In genomic region chr3:185900228-185900627, GRCh38 we compare ENCODE assay signal across 1 cellular context.
TF ChIP-seq lines count a peak whose summit lies in the region.

No MANE protein-coding gene starts in this region.

TF ChIP-seq in SK-N-SH, 30 proteins besides CTCF, POLR2A, EP300 and RAD21 (continued from another document):
- TF ChIP-seq ZBTB33 (IDR thresholded peaks at IDR 0.05; ENCODE audit: borderline replicate concordance, low read depth): no peak; the same call in 1 of the 2 replicates
- peak; percentile 95 for TF ChIP-seq TCF12 (IDR thresholded peaks at IDR 0.05)
- peak; percentile 65 for TF ChIP-seq MAX (IDR thresholded peaks at IDR 0.05; ENCODE audit: low read depth)
- no peak for TF ChIP-seq REST (IDR thresholded peaks at IDR 0.05; ENCODE audit: low read depth, low read length)
- TF ChIP-seq SIN3A (IDR thresholded peaks at IDR 0.05; ENCODE audit: borderline replicate concordance, low read depth, low read length): peak; percentile 47; the same call in 1 of the 2 replicates
- TF ChIP-seq TAF1 (IDR thresholded peaks at IDR 0.05; ENCODE audit: borderline replicate concordance, low read depth, low read length): no peak; the same call in 1 of the 2 replicates
- TF ChIP-seq USF1 (IDR thresholded peaks at IDR 0.05; ENCODE audit: borderline replicate concordance, low read depth): no peak; the same call in 1 of the 2 replicates
- TF ChIP-seq TEAD4 (IDR thresholded peaks at IDR 0.05; ENCODE audit: borderline replicate concordance, insufficient read depth): peak; percentile 54; the same call in 1 of the 2 replicates
- no peak for TF ChIP-seq CHD2 (IDR thresholded peaks at IDR 0.05; ENCODE audit: low read length, partially characterized antibody)
- TF ChIP-seq RFX5 (IDR thresholded peaks at IDR 0.05; ENCODE audit: low read length): 0 out of 2 replicates have a peak, but pooled peaks have one; percentile 45
- no peak for TF ChIP-seq FOXJ3 (CRISPR knock-in tag; IDR thresholded peaks at IDR 0.05)
- TF ChIP-seq RCOR1 (IDR thresholded peaks at IDR 0.05; ENCODE audit: low read length): peak; percentile 75; the same call in 1 of the 2 replicates
- TF ChIP-seq SMC3 (IDR thresholded peaks at IDR 0.05; ENCODE audit: low read depth, low read length): no peak
- TF ChIP-seq GABPA (IDR thresholded peaks at IDR 0.05; ENCODE audit: low read depth): peak; percentile 34; the same call in 1 of the 2 replicates
- no peak for TF ChIP-seq GATA2 (CRISPR knock-in tag; IDR thresholded peaks at IDR 0.05)
- TF ChIP-seq NFIC (IDR thresholded peaks at IDR 0.05; ENCODE audit: borderline replicate concordance): peak; percentile 94
- TF ChIP-seq JUND (IDR thresholded peaks at IDR 0.05): peak; percentile 95
- no peak for TF ChIP-seq ELF1 (IDR thresholded peaks at IDR 0.05)
